12 cellular contexts compared by ENCODE assay signal in genomic region chr3:27431116-27431515, GRCh38. TPM values are rescaled to one million over a fixed set of nuclear protein-coding genes. Genes with fewer than 3 reads are reported as not detected.
DNase-seq lines count a peak whose midpoint lies in the region; ATAC-seq, FAIRE-seq and TF ChIP-seq lines count a peak whose summit lies in the region.
"Had no signal": no experiment of that assay in that cellular context is flagged by ENCODE, and none has a peak within 500 bp of the region (broad histone marks: within the 10 kb centered on the region; RNA-seq: fewer than 3 reads in every experiment).

No MANE protein-coding gene starts in this region.

- peak; percentile 84 for FAIRE-seq in RCC 7860 (lab: Jason Lieb, UNC)

- H3K9me3 ChIP-seq in smooth muscle cell (replicated peaks; ENCODE audit: low read depth) = no peaks in the 10 kb centered on the region

- 78% methylated on average over 6 of the region's 6 CpGs for WGBS in smooth muscle cell (ENCODE audit: low lambda C conversion rate)

- DNase-seq in COLO829 (ENCODE audit: low spot score) (peak; percentile 9), RCC 7860 (ENCODE audit: low spot score) (peak; percentile 76), fibroblast of gingiva (ENCODE audit: low read depth) (peak; percentile 92), non-pigmented ciliary epithelial cell (ENCODE audit: low read depth) (peak; percentile 97), NAMALWA (ENCODE audit: low spot score) (no peak), smooth muscle cell (lab: John Stamatoyannopoulos, UW; ENCODE audit: unreplicated experiment) (no peak)
- DNase-seq in activated CD8-positive, alpha-beta memory T cell treated with anti-CD3 and anti-CD28 coated beads, Interleukin-2, amount 50 U/mL, for 4 hours = no peak
- DNase-seq: activated naive CD4-positive, alpha-beta T cell treated with Interleukin-2 at 50 U/mL for 16 hours; GF-D8; GOT3; T-cell had no signal

- no peak overlapping the region for H3K27ac ChIP-seq in smooth muscle cell (ENCODE audit: low read depth)

- H3K4me2 ChIP-seq in smooth muscle cell = no peak overlapping the region

- peaks cover 5% of the 10 kb centered on the region for H4K20me1 ChIP-seq in smooth muscle cell (ENCODE audit: low read depth)

- H3K79me2 ChIP-seq in smooth muscle cell (ENCODE audit: low read depth) = no peaks in the 10 kb centered on the region

- no peak overlapping the region for H3K9ac ChIP-seq in smooth muscle cell (ENCODE audit: low read depth)

- no peak for TF ChIP-seq CTCF in smooth muscle cell (IDR thresholded peaks at IDR 0.05; ENCODE audit: borderline replicate concordance, insufficient read depth, poor library complexity, severe bottlenecking)

- H3K4me1 ChIP-seq in smooth muscle cell (ENCODE audit: low read depth) = no peaks in the 10 kb centered on the region

- H3F3A ChIP-seq in smooth muscle cell (ENCODE audit: low read depth) = no peaks in the 10 kb centered on the region

- no peaks in the 10 kb centered on the region for H3K27me3 ChIP-seq in smooth muscle cell (ENCODE audit: low read depth)

- H3K36me3 ChIP-seq in smooth muscle cell (ENCODE audit: low read depth) = peaks cover 10% of the 10 kb centered on the region

- no peak for ATAC-seq in HG03520 (IDR thresholded peaks at IDR 0.05; ENCODE audit: unreplicated experiment)
- ATAC-seq: T-cell had no signal

- H2AFZ ChIP-seq in smooth muscle cell (ENCODE audit: low read depth) = no peak overlapping the region

- no peak overlapping the region for H3K4me3 ChIP-seq in smooth muscle cell

RNA-seq across cellular contexts. Expression of gene SLC4A7, which starts 53.1 kb away (rescaled TPM):
- 62.8 and 72.2 TPM in 2 replicates for total RNA-seq in smooth muscle cell
- polyA plus RNA-seq in smooth muscle cell = 13.1 and 13.2 TPM in 2 replicates

Comparison
In these comparisons a context has a peak if more than half of its experiments do, and no peak if none do; other contexts are left out.
1. DNase-seq: peak in COLO829 (single experiment), RCC 7860 (single experiment), fibroblast of gingiva (single experiment) and non-pigmented ciliary epithelial cell (single experiment); none in NAMALWA (single experiment), activated CD8-positive, alpha-beta memory T cell treated with anti-CD3 and anti-CD28 coated beads, Interleukin-2, amount 50 U/mL, for 4 hours (single experiment) and smooth muscle cell (single experiment).